ENCODE assay signal across 1 cellular context in the genomic region with DNA sequence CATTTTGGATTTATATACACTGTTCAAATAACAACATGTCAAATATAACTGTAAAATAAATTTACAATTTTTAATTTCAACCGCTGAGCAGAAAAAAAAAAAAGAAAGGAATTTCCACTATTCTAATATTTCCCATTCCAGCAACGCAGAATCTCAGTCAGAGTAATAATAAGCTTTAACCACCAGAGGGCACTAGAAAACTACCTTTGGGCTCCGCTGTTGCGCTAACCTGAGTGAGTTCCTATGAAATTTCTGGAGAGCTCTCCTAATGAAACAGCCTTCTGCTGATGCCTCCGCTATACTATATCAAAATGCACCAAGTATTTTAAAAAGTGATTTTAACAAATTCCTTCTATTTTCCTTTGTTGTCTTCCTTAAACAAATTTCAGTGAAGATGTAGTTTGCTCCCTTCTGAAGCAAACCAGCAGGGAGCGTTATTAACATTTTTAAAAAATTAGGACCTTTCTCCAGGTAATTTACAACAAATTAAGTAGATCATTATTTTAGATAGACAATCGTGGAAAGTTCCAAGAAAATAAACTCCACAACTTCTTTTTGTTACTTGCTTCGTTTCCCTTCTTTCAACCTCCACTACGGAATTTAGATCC.
TF ChIP-seq lines count a peak whose summit lies in the region.

No MANE protein-coding gene starts in this region.

TF ChIP-seq in K562, 482 proteins besides CTCF, POLR2A, EP300 and RAD21 (continued from another document):
- TF ChIP-seq, protein P1, sequence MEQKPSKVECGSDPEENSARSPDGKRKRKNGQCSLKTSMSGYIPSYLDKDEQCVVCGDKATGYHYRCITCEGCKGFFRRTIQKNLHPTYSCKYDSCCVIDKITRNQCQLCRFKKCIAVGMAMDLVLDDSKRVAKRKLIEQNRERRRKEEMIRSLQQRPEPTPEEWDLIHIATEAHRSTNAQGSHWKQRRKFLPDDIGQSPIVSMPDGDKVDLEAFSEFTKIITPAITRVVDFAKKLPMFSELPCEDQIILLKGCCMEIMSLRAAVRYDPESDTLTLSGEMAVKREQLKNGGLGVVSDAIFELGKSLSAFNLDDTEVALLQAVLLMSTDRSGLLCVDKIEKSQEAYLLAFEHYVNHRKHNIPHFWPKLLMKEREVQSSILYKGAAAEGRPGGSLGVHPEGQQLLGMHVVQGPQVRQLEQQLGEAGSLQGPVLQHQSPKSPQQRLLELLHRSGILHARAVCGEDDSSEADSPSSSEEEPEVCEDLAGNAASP (IDR thresholded peaks at IDR 0.05) = no peak
- TF ChIP-seq HCFC1 (IDR thresholded peaks at IDR 0.05; ENCODE audit: low read depth, low read length) = no peak
- TF ChIP-seq, protein P2, sequence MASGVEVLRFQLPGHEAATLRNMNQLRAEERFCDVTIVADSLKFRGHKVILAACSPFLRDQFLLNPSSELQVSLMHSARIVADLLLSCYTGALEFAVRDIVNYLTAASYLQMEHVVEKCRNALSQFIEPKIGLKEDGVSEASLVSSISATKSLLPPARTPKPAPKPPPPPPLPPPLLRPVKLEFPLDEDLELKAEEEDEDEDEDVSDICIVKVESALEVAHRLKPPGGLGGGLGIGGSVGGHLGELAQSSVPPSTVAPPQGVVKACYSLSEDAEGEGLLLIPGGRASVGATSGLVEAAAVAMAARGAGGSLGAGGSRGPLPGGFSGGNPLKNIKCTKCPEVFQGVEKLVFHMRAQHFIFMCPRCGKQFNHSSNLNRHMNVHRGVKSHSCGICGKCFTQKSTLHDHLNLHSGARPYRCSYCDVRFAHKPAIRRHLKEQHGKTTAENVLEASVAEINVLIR (CRISPR knock-in tag; IDR thresholded peaks at IDR 0.05) = no peak
- no peak for TF ChIP-seq ZNF408 (CRISPR knock-in tag; IDR thresholded peaks at IDR 0.05; ENCODE audit: low read depth)
- TF ChIP-seq RBM34 (IDR thresholded peaks at IDR 0.05; ENCODE audit: borderline replicate concordance, insufficient read depth, low read length) = no peak
- no peak for TF ChIP-seq AFF4 (CRISPR knock-in tag; IDR thresholded peaks at IDR 0.05)
- peak; percentile 77 for TF ChIP-seq ARID2 (IDR thresholded peaks at IDR 0.05)
- no peak for TF ChIP-seq MCM3 (IDR thresholded peaks at IDR 0.05)
- TF ChIP-seq, protein P3, sequence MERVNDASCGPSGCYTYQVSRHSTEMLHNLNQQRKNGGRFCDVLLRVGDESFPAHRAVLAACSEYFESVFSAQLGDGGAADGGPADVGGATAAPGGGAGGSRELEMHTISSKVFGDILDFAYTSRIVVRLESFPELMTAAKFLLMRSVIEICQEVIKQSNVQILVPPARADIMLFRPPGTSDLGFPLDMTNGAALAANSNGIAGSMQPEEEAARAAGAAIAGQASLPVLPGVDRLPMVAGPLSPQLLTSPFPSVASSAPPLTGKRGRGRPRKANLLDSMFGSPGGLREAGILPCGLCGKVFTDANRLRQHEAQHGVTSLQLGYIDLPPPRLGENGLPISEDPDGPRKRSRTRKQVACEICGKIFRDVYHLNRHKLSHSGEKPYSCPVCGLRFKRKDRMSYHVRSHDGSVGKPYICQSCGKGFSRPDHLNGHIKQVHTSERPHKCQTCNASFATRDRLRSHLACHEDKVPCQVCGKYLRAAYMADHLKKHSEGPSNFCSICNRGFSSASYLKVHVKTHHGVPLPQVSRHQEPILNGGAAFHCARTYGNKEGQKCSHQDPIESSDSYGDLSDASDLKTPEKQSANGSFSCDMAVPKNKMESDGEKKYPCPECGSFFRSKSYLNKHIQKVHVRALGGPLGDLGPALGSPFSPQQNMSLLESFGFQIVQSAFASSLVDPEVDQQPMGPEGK (CRISPR knock-in tag; IDR thresholded peaks at IDR 0.05; ENCODE audit: borderline replicate concordance) = no peak
- TF ChIP-seq ZNF316 (IDR thresholded peaks at IDR 0.05) = no peak
- TF ChIP-seq ZNF354B (CRISPR knock-in tag; IDR thresholded peaks at IDR 0.05) = no peak
- TF ChIP-seq PTRF (tag; IDR thresholded peaks at IDR 0.05) = no peak
- TF ChIP-seq HMBOX1 (IDR thresholded peaks at IDR 0.05) = no peak; the same call in 1 of the 2 replicates
- TF ChIP-seq POLR2H (tag; IDR thresholded peaks at IDR 0.05; ENCODE audit: low read depth) = no peak
- peak; percentile 35; the same call in 1 of the 2 replicates for TF ChIP-seq SOX6 (IDR thresholded peaks at IDR 0.05)
- no peak for TF ChIP-seq NFIC (IDR thresholded peaks at IDR 0.05)
- TF ChIP-seq HDAC6 (IDR thresholded peaks at IDR 0.05; ENCODE audit: low read depth, low read length) = no peak
- no peak for TF ChIP-seq C11orf30 (IDR thresholded peaks at IDR 0.05; ENCODE audit: low read depth)
- TF ChIP-seq MTA3 (IDR thresholded peaks at IDR 0.05; ENCODE audit: borderline replicate concordance) = no peak
